ENCODE assay signal across 3 cellular contexts in genomic region chr22:36872866-36873498, GRCh38.
TF ChIP-seq lines count a peak whose summit lies in the region.

No MANE protein-coding gene starts in this region.

TF ChIP-seq in SK-N-SH, 30 proteins besides CTCF, POLR2A, EP300 and RAD21 (continues in another document):
- TF ChIP-seq ZBTB33 (IDR thresholded peaks at IDR 0.05; ENCODE audit: borderline replicate concordance, low read depth) (no peak), RCOR1 (IDR thresholded peaks at IDR 0.05; ENCODE audit: low read length) (no peak), GABPA (IDR thresholded peaks at IDR 0.05; ENCODE audit: low read depth) (no peak), TEAD4 (IDR thresholded peaks at IDR 0.05; ENCODE audit: borderline replicate concordance, insufficient read depth) (no peak), TAF1 (IDR thresholded peaks at IDR 0.05; ENCODE audit: borderline replicate concordance, low read depth, low read length) (no peak), YY1 (IDR thresholded peaks at IDR 0.05; ENCODE audit: low read depth) (no peak), TCF12 (IDR thresholded peaks at IDR 0.05) (no peak), REST (IDR thresholded peaks at IDR 0.05; ENCODE audit: low read depth, low read length) (no peak), CHD2 (IDR thresholded peaks at IDR 0.05; ENCODE audit: low read length, partially characterized antibody) (no peak), USF2 (IDR thresholded peaks at IDR 0.05; ENCODE audit: borderline replicate concordance, low read depth, low read length) (no peak), MXI1 (IDR thresholded peaks at IDR 0.05; ENCODE audit: low read depth, low read length) (no peak), RFX5 (IDR thresholded peaks at IDR 0.05; ENCODE audit: low read length) (no peak), POLR2AphosphoS5 (IDR thresholded peaks at IDR 0.05; ENCODE audit: low read depth, low read length) (no peak), SIN3A (IDR thresholded peaks at IDR 0.05; ENCODE audit: borderline replicate concordance, low read depth, low read length) (no peak), MEF2A (IDR thresholded peaks at IDR 0.05; ENCODE audit: borderline replicate concordance, low read depth) (no peak)

TF ChIP-seq in SK-N-SH treated with all-trans-retinoic acid at 6 μM for 48 hours, 23 proteins besides CTCF, POLR2A, EP300 and RAD21:
- TF ChIP-seq ZFP3 (CRISPR knock-in tag; IDR thresholded peaks at IDR 0.05) = no peak

TF ChIP-seq in GM12878, 131 proteins besides CTCF, POLR2A, EP300 and RAD21:
- TF ChIP-seq NKRF (conservative IDR thresholded peaks at IDR 0.05) (no peak), HDGF (IDR thresholded peaks at IDR 0.05) (peak; percentile 91)
